Comparison of ENCODE assay signal across 8 cellular contexts in the genomic region with DNA sequence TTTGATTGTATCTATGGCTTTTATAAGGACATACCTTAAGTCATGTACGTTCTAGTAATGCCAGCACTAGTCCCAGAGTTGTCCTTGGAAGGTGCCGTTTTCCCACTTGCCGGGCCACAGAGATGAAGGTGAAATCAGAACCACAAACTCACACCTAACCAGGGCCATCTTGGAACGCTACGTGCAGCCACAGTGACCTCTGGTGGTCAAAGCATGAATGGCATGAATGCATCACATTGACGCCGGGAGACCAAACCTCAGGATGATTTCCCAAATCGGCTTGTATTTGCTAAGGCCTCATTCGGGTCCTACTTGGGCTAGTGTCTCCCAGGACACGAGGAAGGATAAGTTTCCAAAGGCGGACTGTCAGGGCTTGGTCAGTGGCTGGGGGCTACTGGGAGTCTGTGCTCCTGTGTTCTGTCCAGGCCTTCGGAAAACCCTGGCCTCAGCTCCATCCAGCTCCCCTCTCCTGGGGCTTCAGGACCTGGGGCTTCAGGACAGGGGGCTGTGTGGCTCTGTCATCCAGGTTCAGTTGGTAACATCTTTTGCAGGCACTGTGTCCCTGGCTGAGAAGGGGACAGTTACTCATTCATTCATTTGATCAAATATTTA.
DNase-seq lines count a peak whose midpoint lies in the region; ATAC-seq and TF ChIP-seq lines count a peak whose summit lies in the region.

No MANE protein-coding gene starts in this region.

- no peaks in the 10 kb centered on the region for H3K9me3 ChIP-seq in BE2C

- DNase-seq in BE2C = peak; percentile 35
- peak; percentile 75 for DNase-seq in GM20000 (ENCODE audit: low spot score)
- peak; percentile 41 to 63 for DNase-seq in NCI-H526 (lab: John Stamatoyannopoulos, UW)
- peak; percentile 85 for DNase-seq in activated CD8-positive, alpha-beta memory T cell treated with anti-CD3 and anti-CD28 coated beads, Interleukin-2, amount 50 U/mL, for 48 hours
- peak; percentile 28 to 68 for DNase-seq in erythroblast (lab: John Stamatoyannopoulos, UW)
- DNase-seq in myocyte (ENCODE audit: low read depth) = peak; percentile 67
- DNase-seq in stimulated activated CD8-positive, alpha-beta memory T cell treated with anti-CD3 and anti-CD28 coated beads, Interleukin-7, amount 100 ng/mL, for 24 hours (ENCODE audit: low read depth) = peak; percentile 37

- TF ChIP-seq POLR2A in erythroblast (IDR thresholded peaks at IDR 0.05; ENCODE audit: low read length) = no peak

- H3K27me3 ChIP-seq in BE2C = no peaks in the 10 kb centered on the region

- H3K36me3 ChIP-seq in BE2C = no peaks in the 10 kb centered on the region

- no peaks in the 10 kb centered on the region for H3K4me1 ChIP-seq in BE2C

- TF ChIP-seq CTCF in BE2C (IDR thresholded peaks at IDR 0.05; ENCODE audit: low read depth, low read length) (peak; percentile 84), GM20000 (IDR thresholded peaks at IDR 0.05; ENCODE audit: extremely low read depth, missing control alignments) (peak; percentile 93)

- no peak for ATAC-seq in GM18502 (IDR thresholded peaks at IDR 0.05; ENCODE audit: poor library complexity, unreplicated experiment)

- no peak overlapping the region for H3K4me3 ChIP-seq in BE2C (ENCODE audit: low read depth, low read length)

Comparison
In these comparisons a context has a peak if more than half of its experiments do, and no peak if none do; other contexts are left out.
1. DNase-seq: peak in every context shown above with its lines; median percentile 85 in activated CD8-positive, alpha-beta memory T cell treated with anti-CD3 and anti-CD28 coated beads, Interleukin-2, amount 50 U/mL, for 48 hours; 75 in GM20000; 67 in myocyte; 52 in NCI-H526; 48 in erythroblast; 37 in stimulated activated CD8-positive, alpha-beta memory T cell treated with anti-CD3 and anti-CD28 coated beads, Interleukin-7, amount 100 ng/mL, for 24 hours; 35 in BE2C.